In genomic region chr20:62141043-62141396, GRCh38 we compare ENCODE assay signal across 1 cellular context.
TF ChIP-seq lines count a peak whose summit lies in the region.

No MANE protein-coding gene starts in this region.

TF ChIP-seq in GM12878, 131 proteins besides CTCF, POLR2A, EP300 and RAD21:
- TF ChIP-seq ATF2 (IDR thresholded peaks at IDR 0.05; ENCODE audit: low read length) (no peak), WRNIP1 (IDR thresholded peaks at IDR 0.05; ENCODE audit: borderline replicate concordance, low read depth, low read length) (no peak), TCF12 (IDR thresholded peaks at IDR 0.05; ENCODE audit: low read depth, low read length) (no peak), YY1 (IDR thresholded peaks at IDR 0.05; ENCODE audit: low read depth, low read length) (no peak)
- TF ChIP-seq, protein P1, sequence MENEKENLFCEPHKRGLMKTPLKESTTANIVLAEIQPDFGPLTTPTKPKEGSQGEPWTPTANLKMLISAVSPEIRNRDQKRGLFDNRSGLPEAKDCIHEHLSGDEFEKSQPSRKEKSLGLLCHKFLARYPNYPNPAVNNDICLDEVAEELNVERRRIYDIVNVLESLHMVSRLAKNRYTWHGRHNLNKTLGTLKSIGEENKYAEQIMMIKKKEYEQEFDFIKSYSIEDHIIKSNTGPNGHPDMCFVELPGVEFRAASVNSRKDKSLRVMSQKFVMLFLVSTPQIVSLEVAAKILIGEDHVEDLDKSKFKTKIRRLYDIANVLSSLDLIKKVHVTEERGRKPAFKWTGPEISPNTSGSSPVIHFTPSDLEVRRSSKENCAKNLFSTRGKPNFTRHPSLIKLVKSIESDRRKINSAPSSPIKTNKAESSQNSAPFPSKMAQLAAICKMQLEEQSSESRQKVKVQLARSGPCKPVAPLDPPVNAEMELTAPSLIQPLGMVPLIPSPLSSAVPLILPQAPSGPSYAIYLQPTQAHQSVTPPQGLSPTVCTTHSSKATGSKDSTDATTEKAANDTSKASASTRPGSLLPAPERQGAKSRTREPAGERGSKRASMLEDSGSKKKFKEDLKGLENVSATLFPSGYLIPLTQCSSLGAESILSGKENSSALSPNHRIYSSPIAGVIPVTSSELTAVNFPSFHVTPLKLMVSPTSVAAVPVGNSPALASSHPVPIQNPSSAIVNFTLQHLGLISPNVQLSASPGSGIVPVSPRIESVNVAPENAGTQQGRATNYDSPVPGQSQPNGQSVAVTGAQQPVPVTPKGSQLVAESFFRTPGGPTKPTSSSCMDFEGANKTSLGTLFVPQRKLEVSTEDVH (IDR thresholded peaks at IDR 0.05; ENCODE audit: low read depth, partially characterized antibody), result no peak
